Comparison of ENCODE assay signal across 25 cellular contexts in genomic region chr1:42399315-42400100, GRCh38. TPM values are rescaled to one million over a fixed set of nuclear protein-coding genes. Genes with fewer than 3 reads are reported as not detected.
"Had no signal": no experiment of that assay in that cellular context is flagged by ENCODE, and none has a peak within 500 bp of the region (broad histone marks: within the 10 kb centered on the region; RNA-seq: fewer than 3 reads in every experiment).

No MANE protein-coding gene starts in this region.

- H3K36me3 ChIP-seq: neural progenitor cell, ovary, right lobe of liver, sigmoid colon, thoracic aorta, thyroid gland, tibial nerve, upper lobe of right lung, uterus had no signal

- FAIRE-seq: small intestine had no signal

- DNase-seq: natural killer cell; occipital lobe; ovary; posterior cingulate gyrus; psoas muscle; right cardiac atrium; right lobe of liver; sigmoid colon; stimulated activated CD4-positive, alpha-beta T cell treated with anti-CD3 and anti-CD28 coated beads, Interleukin-15, amount 100 ng/mL, for 24 hours; stimulated activated CD4-positive, alpha-beta T cell treated with anti-CD3 and anti-CD28 coated beads, Interleukin-2, amount 100 ng/mL, for 24 hours; stimulated activated CD4-positive, alpha-beta T cell treated with anti-CD3 and anti-CD28 coated beads, Interleukin-2, amount 100 ng/mL, for 48 hours; stimulated activated CD4-positive, alpha-beta T cell treated with anti-CD3 and anti-CD28 coated beads, Interleukin-4, amount 100 ng/mL, for 24 hours; stimulated activated naive B cell treated with anti-CD40 and anti-IgM and Interleukin-4, amounts not matched to agents 10 μg/mL and 1 μg/mL and 100 μg/mL, for 72 hours; stimulated activated naive CD4-positive, alpha-beta T cell treated with Interleukin-2 at 50 U/mL for 16 hours; stomach; thyroid gland; upper lobe of right lung; uterus had no signal

- H3K9me3 ChIP-seq: ovary, psoas muscle, right lobe of liver, sigmoid colon, stomach, thoracic aorta, thyroid gland, tibial nerve, upper lobe of right lung, uterus had no signal

- H3K4me2 ChIP-seq: neural progenitor cell had no signal

- H3K27me3 ChIP-seq: neural progenitor cell, ovary, right lobe of liver, sigmoid colon, stomach, thyroid gland, tibial nerve, upper lobe of right lung, uterus had no signal

- H3K79me2 ChIP-seq: parathyroid adenoma had no signal

- H3K4me1 ChIP-seq: neural progenitor cell, parathyroid adenoma, psoas muscle, right lobe of liver, sigmoid colon, stomach, thyroid gland, tibial nerve, upper lobe of right lung, uterus had no signal

- ATAC-seq: natural killer cell; psoas muscle; right cardiac atrium; right lobe of liver; stimulated activated effector memory CD8-positive, alpha-beta T cell treated with anti-CD3 and anti-CD28 coated beads, Interleukin-12 subunit alpha, Interleukin-12 subunit beta, amount 100 ng/mL, for 72 hours; stimulated activated naive B cell treated with anti-CD40 and anti-IgM and Interleukin-4, amounts not matched to agents 10 μg/mL and 1 μg/mL and 100 μg/mL, for 72 hours; upper lobe of right lung had no signal

- H3K9ac ChIP-seq: neural progenitor cell, parathyroid adenoma had no signal

- H2AFZ ChIP-seq: neural progenitor cell, parathyroid adenoma had no signal

- H3K4me3 ChIP-seq: neural progenitor cell, ovary, psoas muscle, right lobe of liver, sigmoid colon, stomach, thoracic aorta, thyroid gland, tibial nerve, upper lobe of right lung, uterus had no signal

- H3K27ac ChIP-seq: neural progenitor cell, ovary, parathyroid adenoma, psoas muscle, right lobe of liver, sigmoid colon, stomach, thoracic aorta, thyroid gland, tibial nerve, upper lobe of right lung, uterus had no signal

RNA-seq across cellular contexts. Expression of gene RIMKLA, which starts 18.9 kb away (rescaled TPM):
- total RNA-seq: osteoblast had no signal

RNA-seq across cellular contexts. Expression of gene ZMYND12, which starts 56.3 kb away (rescaled TPM):
- total RNA-seq: occipital lobe had no signal
